Comparison of ENCODE assay signal across 22 cellular contexts in the genomic region with DNA sequence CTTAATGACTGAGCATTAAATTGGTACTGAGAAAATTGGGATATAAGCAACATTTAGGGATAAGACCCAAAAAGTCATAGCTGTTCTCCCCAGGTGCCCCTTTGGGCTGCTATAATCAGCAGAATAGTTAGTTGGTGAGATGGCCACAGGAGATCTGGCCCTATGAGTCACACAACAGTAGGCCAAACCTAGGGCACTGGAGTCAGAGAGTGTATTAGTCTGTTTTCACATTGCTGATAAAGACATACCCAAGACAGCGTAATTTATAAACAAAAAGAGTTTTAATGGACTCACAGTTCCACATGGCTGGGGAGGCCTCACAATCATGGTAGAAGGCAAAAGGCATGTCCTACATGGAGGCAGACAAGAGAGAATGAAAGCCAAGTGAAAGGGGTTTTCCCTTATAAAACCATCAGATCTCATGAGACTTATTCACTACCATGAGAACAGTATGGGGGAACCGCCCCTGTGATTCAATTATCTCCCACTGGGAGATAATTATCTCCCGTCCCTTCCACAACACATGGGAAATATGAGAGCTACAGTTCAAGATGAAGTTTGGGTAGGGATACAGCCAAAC.
DNase-seq lines count a peak whose midpoint lies in the region; ATAC-seq, FAIRE-seq and TF ChIP-seq lines count a peak whose summit lies in the region.
"Had no signal": no experiment of that assay in that cellular context is flagged by ENCODE, and none has a peak within 500 bp of the region (broad histone marks: within the 10 kb centered on the region; RNA-seq: fewer than 3 reads in every experiment).

No MANE protein-coding gene starts in this region.

- no peaks in the 10 kb centered on the region for H3K79me2 ChIP-seq in mammary epithelial cell (ENCODE audit: insufficient read depth, low read length)

- no peak overlapping the region for H3K4ac ChIP-seq in mesenchymal stem cell (ENCODE audit: low read depth in 1 of 2, low read length in 2 of 2)

- H3K27ac ChIP-seq in mammary epithelial cell (ENCODE audit: insufficient read depth, low read depth, low read length) (no peak overlapping the region), mesenchymal stem cell (ENCODE audit: low read length, poor library complexity, severe bottlenecking) (no peak overlapping the region)
- H3K27ac ChIP-seq: RWPE1 had no signal

- no peaks in the 10 kb centered on the region for H3K79me1 ChIP-seq in mesenchymal stem cell (replicated peaks; ENCODE audit: low read length, poor library complexity, severe bottlenecking)

- no peak overlapping the region for H2BK15ac ChIP-seq in mesenchymal stem cell (ENCODE audit: low read depth, poor library complexity, severe bottlenecking)

- H3K36me3 ChIP-seq in mammary epithelial cell (ENCODE audit: insufficient read depth, low read length) (no peaks in the 10 kb centered on the region), mesenchymal stem cell (ENCODE audit: control insufficient read depth in 1 of 2, insufficient read depth in 2 of 2, low read depth in 1 of 2, low read length in 2 of 2) (no peaks in the 10 kb centered on the region)

- no peak overlapping the region for H2BK5ac ChIP-seq in mesenchymal stem cell (ENCODE audit: low read depth, low read length, poor library complexity, severe bottlenecking)

- no peaks in the 10 kb centered on the region for H3K9me3 Mint-ChIP-seq in MCF 10A (ENCODE audit: unreplicated experiment)

- TF ChIP-seq CTCF in mammary epithelial cell (conservative IDR thresholded peaks at IDR 0.05 in 1 of 2, IDR thresholded peaks at IDR 0.05 in 1 of 2; ENCODE audit: extremely low read depth in 1 of 2, insufficient read depth in 1 of 2, low read depth in 1 of 2, low read length in 2 of 2) (no peak), MCF 10A (IDR thresholded peaks at IDR 0.05; ENCODE audit: unreplicated experiment) (no peak)

- H3K4me1 Mint-ChIP-seq in MCF 10A (ENCODE audit: insufficient read depth, unreplicated experiment) = peaks cover 9% of the 10 kb centered on the region
- H3K4me1 Mint-ChIP-seq: B cell; CD4-positive, CD25-positive, alpha-beta regulatory T cell; T-cell had no signal

- H3K9ac ChIP-seq in mammary epithelial cell (ENCODE audit: insufficient read depth, low read length) = no peak overlapping the region
- H3K9ac ChIP-seq in mesenchymal stem cell (ENCODE audit: low read length) = no peak overlapping the region

- H2BK12ac ChIP-seq in mesenchymal stem cell (ENCODE audit: low read length in 2 of 2) = no peak overlapping the region

- dilution Hi-C loops in mammary epithelial cell (cut with HindIII; ENCODE audit: low sequenced_read_pairs) = no loop called here

- H3K4me3 ChIP-seq in mammary epithelial cell (replicated peaks in 1 of 3; ENCODE audit: insufficient read depth in 1 of 3, low read depth in 2 of 3, low read length in 3 of 3) (no peak overlapping the region), mesenchymal stem cell (ENCODE audit: insufficient read depth in 1 of 2, low read depth in 1 of 2, low read length in 2 of 2) (no peak overlapping the region)
- H3K4me3 ChIP-seq: GM12878 had no signal

- H3K14ac ChIP-seq in mesenchymal stem cell (ENCODE audit: low read length in 2 of 2) = no peak overlapping the region

- H2AK5ac ChIP-seq in mesenchymal stem cell (ENCODE audit: low read length, severe bottlenecking) = peak overlapping the region; percentile 44

- H3K36me3 Mint-ChIP-seq in MCF 10A (ENCODE audit: insufficient read depth, unreplicated experiment) = peaks cover 9% of the 10 kb centered on the region
- H3K36me3 Mint-ChIP-seq: CD4-positive, CD25-positive, alpha-beta regulatory T cell; T-cell had no signal

- no peaks in the 10 kb centered on the region for H3K4me1 ChIP-seq in mammary epithelial cell (ENCODE audit: insufficient read depth, low read length)
- H3K4me1 ChIP-seq in mesenchymal stem cell (ENCODE audit: control insufficient read depth, insufficient read depth, low read depth, low read length) = peaks cover 3% of the 10 kb centered on the region

- H3K27me3 Mint-ChIP-seq in MCF 10A (ENCODE audit: insufficient read depth, unreplicated experiment) = no peaks in the 10 kb centered on the region
- H3K27me3 Mint-ChIP-seq: B cell, T-cell had no signal

- 89% methylated on average over 3 of the region's 3 CpGs for WGBS in mammary epithelial cell (ENCODE audit: low coverage, missing lambda C conversion rate)
- WGBS in mesenchymal stem cell = 90% methylated on average over 2 of the region's 3 CpGs

- no peak overlapping the region for H4K8ac ChIP-seq in mesenchymal stem cell (ENCODE audit: low read length)

- CTCF ChIA-PET in mammary epithelial cell (lab: Charles Lee; ENCODE audit: low non-redundant PET) (no interaction called here), MCF 10A (lab: Yijun Ruan, JAX) (no interaction called here)

- no peak overlapping the region for H3K23ac ChIP-seq in mesenchymal stem cell (ENCODE audit: low read length in 2 of 2)

- no peak for FAIRE-seq in RCC 7860 (lab: Jason Lieb, UNC)
- FAIRE-seq: GM12878 had no signal

- intact Hi-C loops in mammary epithelial cell (cut with micrococcal nuclease) = no loop called here
- intact Hi-C loops in MCF 10A (cut with micrococcal nuclease) = no loop called here

- no peak overlapping the region for H3K4me3 Mint-ChIP-seq in MCF 10A (ENCODE audit: unreplicated experiment)
- H3K4me3 Mint-ChIP-seq: B cell; CD4-positive, CD25-positive, alpha-beta regulatory T cell; T-cell had no signal

- BruUV-seq in mammary epithelial cell (replicated peaks; lab: Mats Ljungman, UMichigan) (no TSS peak), MCF 10A (replicated peaks; lab: Mats Ljungman, UMichigan) (no TSS peak)

- POLR2A ChIA-PET in MCF 10A (lab: Yijun Ruan, JAX) = no interaction called here

- no peaks in the 10 kb centered on the region for H3K9me3 ChIP-seq in mammary epithelial cell (replicated peaks; ENCODE audit: insufficient read depth, low read length)
- no peaks in the 10 kb centered on the region for H3K9me3 ChIP-seq in mesenchymal stem cell (ENCODE audit: control insufficient read depth, low read length)

- H3K27me3 ChIP-seq in mammary epithelial cell (ENCODE audit: insufficient read depth, low read length) (no peaks in the 10 kb centered on the region), mesenchymal stem cell (ENCODE audit: control insufficient read depth in 1 of 2, insufficient read depth in 1 of 2, low read length in 2 of 2) (no peaks in the 10 kb centered on the region)

- ATAC-seq in GM18498 (IDR thresholded peaks at IDR 0.05; ENCODE audit: unreplicated experiment) = no peak
- ATAC-seq in HG02884 (IDR thresholded peaks at IDR 0.05; ENCODE audit: unreplicated experiment) = no peak
- no peak for ATAC-seq in HG03097 (IDR thresholded peaks at IDR 0.05; ENCODE audit: low FRiP score, unreplicated experiment)
- ATAC-seq: GM12878, PC-3, SK-N-SH treated with all-trans-retinoic acid at 6 μM for 48 hours, T-cell had no signal

- H4K20me1 ChIP-seq in mammary epithelial cell (ENCODE audit: insufficient read depth, low read length) = no peaks in the 10 kb centered on the region

- H3K4me2 ChIP-seq in mammary epithelial cell (ENCODE audit: insufficient read depth, low read depth, low read length) (no peak overlapping the region), mesenchymal stem cell (ENCODE audit: low read length, poor library complexity, severe bottlenecking) (no peak overlapping the region)

- no peak overlapping the region for H3K27ac Mint-ChIP-seq in MCF 10A (ENCODE audit: low read depth, unreplicated experiment)
- H3K27ac Mint-ChIP-seq: B cell; CD4-positive, CD25-positive, alpha-beta regulatory T cell; T-cell had no signal

- no peak overlapping the region for H4K91ac ChIP-seq in mesenchymal stem cell (ENCODE audit: low read length)

- peak; percentile 28 for DNase-seq in mammary epithelial cell
- DNase-seq in MCF 10A (ENCODE audit: unreplicated experiment) = no peak
- DNase-seq in RCC 7860 (ENCODE audit: low spot score) = peak; percentile 20
- DNase-seq in mesenchymal stem cell = no peak
- DNase-seq in OCI-M1 (lab: John Stamatoyannopoulos, UW) = no peak
- DNase-seq: CD4-positive, CD25-positive, alpha-beta regulatory T cell; COR-L47; GOT3; Karpas-422; NCI-H1092 treated with DMSO at 0.1 percent for 48 hours; NCI-H2081 treated with DMSO at 0.1 percent for 48 hours; NCI-H82; PC-3; SIG-M5; T-cell had no signal

- H2AFZ ChIP-seq in mammary epithelial cell (ENCODE audit: low read depth, low read length) (no peak overlapping the region), mesenchymal stem cell (ENCODE audit: low read depth, low read length) (no peak overlapping the region)

- no peak overlapping the region for H2BK120ac ChIP-seq in mesenchymal stem cell (ENCODE audit: low read depth, low read length)

- in situ Hi-C loops in mammary epithelial cell (cut with MboI; ENCODE audit: low sequenced_read_pairs in 2 of 2) = no loop called here

- H3K18ac ChIP-seq in mesenchymal stem cell (ENCODE audit: low read depth in 1 of 2, low read length in 2 of 2) = no peak overlapping the region

Comparison
In these comparisons a context has a peak if more than half of its experiments do, and no peak if none do; other contexts are left out.
1. DNase-seq: peak in mammary epithelial cell (single experiment) and RCC 7860 (single experiment); none in MCF 10A (single experiment), mesenchymal stem cell (single experiment) and OCI-M1 (single experiment).